In the genomic region with DNA sequence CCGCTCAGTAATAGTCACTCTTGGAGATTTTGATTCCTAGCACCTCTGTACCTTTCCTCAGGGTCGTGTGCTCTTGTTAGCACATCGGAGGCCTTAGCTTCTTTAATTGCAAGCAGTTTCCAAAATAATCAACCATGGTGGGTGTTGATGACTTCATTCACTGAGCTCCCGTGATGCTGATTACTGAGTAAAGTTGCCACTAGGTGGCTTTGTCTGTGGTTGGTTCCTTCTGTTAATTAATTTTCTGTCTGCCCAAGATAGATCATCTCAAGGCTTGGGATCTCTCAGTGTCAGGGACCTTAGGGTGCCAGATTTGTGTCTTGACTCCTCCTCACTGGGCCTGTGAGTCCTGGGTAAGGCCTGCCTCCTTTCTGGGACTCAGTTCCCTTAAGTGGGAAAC, we compare ENCODE assay signal across 10 cellular contexts. TPM values are rescaled to one million over a fixed set of nuclear protein-coding genes. Genes with fewer than 3 reads are reported as not detected.
DNase-seq lines count a peak whose midpoint lies in the region; ATAC-seq and TF ChIP-seq lines count a peak whose summit lies in the region.
"Had no signal": no experiment of that assay in that cellular context is flagged by ENCODE, and none has a peak within 500 bp of the region (broad histone marks: within the 10 kb centered on the region; RNA-seq: fewer than 3 reads in every experiment).

No MANE protein-coding gene starts in this region.

- no peaks in the 10 kb centered on the region for H3K27me3 ChIP-seq in suprapubic skin

- no peak for ATAC-seq in HG03378 (IDR thresholded peaks at IDR 0.05; ENCODE audit: unreplicated experiment)

- no peaks in the 10 kb centered on the region for H3K4me1 ChIP-seq in suprapubic skin

- no peaks in the 10 kb centered on the region for H3K9me3 ChIP-seq in suprapubic skin

- no peak overlapping the region for H3K27ac ChIP-seq in suprapubic skin

- DNase-seq in ELR (ENCODE audit: low read depth), result peak; percentile 19
- DNase-seq in Jurkat, Clone E6-1 (ENCODE audit: low read depth, low spot score), result peak; percentile 25
- peak; percentile 8 for DNase-seq in amniotic epithelial cell (ENCODE audit: low read depth)
- peak; percentile 5 for DNase-seq in left kidney (ENCODE audit: low read depth, low spot score)
- no peak for DNase-seq in NCI-H2196 (lab: John Stamatoyannopoulos, UW; ENCODE audit: unreplicated experiment)
- no peak for DNase-seq in suprapubic skin (ENCODE audit: low spot score in 2 of 2)
- DNase-seq in C1 segment of cervical spinal cord (lab: John Stamatoyannopoulos, UW), result no peak
- DNase-seq: activated naive CD4-positive, alpha-beta T cell; KG1 had no signal

- WGBS in suprapubic skin, result 86% methylated on average over 4 of the region's 4 CpGs

- no peak overlapping the region for H3K4me3 ChIP-seq in Jurkat, Clone E6-1 (ENCODE audit: low read length)
- H3K4me3 ChIP-seq in suprapubic skin, result no peak overlapping the region

- H3K36me3 ChIP-seq in suprapubic skin, result peaks cover 69% of the 10 kb centered on the region

- no peak for TF ChIP-seq POLR2A in suprapubic skin (IDR thresholded peaks at IDR 0.05)

- TF ChIP-seq EP300 in suprapubic skin (IDR thresholded peaks at IDR 0.05), result no peak

- TF ChIP-seq CTCF in suprapubic skin (IDR thresholded peaks at IDR 0.05), result no peak

RNA-seq across cellular contexts. Expression of a gene that starts 54.3 kb away (rescaled TPM):
- 55.4 TPM for polyA plus RNA-seq in Jurkat, Clone E6-1 (2012; ENCODE audit: insufficient read depth, insufficient read length)
- total RNA-seq in suprapubic skin, result 10 to 100 TPM; 56.6 to 70.7 (median 65.3) TPM

Comparison
In these comparisons a context has a peak if more than half of its experiments do, and no peak if none do; other contexts are left out.
1. DNase-seq: peak in ELR (single experiment), Jurkat, Clone E6-1 (single experiment), amniotic epithelial cell (single experiment) and left kidney (single experiment); none in NCI-H2196 (single experiment), suprapubic skin (0 of 2) and C1 segment of cervical spinal cord (0 of 14).